ENCODE assay signal across 1 cellular context in the genomic region with DNA sequence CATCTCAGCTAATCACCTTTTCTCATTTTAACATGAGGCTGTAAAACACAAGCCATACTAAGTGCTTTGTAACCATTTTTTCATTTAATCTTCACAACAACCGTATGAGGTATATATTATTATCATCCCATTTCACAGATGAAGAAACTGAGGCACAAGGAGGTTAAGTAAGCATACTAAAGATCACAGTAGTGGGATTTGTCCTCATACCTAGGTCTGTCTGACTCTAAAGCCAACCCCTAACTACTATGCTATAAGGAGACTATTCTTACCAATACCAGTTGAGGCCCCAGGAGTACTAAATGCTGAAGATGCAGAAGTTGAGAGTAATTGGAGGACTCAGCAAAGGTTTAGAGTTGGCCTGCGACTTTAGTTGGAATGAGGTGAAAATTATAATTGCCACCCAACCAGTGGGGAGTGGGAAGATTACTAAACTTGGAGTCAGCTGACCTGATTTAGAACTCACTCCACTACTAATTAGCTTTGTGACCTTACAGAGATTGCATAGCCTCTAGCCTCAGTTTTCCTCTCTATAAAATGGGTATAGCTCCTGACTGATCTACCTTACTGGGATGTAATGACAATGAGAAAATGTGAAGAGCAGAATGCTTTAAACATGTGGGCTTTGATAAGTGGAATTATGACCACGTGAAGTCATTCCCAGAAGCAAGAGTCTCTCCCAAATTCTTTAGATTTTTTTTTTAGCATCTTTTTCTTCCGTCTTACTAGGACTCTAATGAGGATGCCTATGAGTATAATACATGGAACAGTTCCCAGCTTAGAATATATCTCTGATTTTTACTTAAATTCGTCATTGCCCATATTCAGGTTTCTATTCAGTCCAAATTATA.
TF ChIP-seq lines count a peak whose summit lies in the region.

No MANE protein-coding gene starts in this region.

TF ChIP-seq in neural cell, 6 proteins besides CTCF, POLR2A, EP300 and RAD21 (continued from another document):
- TF ChIP-seq, protein P1, sequence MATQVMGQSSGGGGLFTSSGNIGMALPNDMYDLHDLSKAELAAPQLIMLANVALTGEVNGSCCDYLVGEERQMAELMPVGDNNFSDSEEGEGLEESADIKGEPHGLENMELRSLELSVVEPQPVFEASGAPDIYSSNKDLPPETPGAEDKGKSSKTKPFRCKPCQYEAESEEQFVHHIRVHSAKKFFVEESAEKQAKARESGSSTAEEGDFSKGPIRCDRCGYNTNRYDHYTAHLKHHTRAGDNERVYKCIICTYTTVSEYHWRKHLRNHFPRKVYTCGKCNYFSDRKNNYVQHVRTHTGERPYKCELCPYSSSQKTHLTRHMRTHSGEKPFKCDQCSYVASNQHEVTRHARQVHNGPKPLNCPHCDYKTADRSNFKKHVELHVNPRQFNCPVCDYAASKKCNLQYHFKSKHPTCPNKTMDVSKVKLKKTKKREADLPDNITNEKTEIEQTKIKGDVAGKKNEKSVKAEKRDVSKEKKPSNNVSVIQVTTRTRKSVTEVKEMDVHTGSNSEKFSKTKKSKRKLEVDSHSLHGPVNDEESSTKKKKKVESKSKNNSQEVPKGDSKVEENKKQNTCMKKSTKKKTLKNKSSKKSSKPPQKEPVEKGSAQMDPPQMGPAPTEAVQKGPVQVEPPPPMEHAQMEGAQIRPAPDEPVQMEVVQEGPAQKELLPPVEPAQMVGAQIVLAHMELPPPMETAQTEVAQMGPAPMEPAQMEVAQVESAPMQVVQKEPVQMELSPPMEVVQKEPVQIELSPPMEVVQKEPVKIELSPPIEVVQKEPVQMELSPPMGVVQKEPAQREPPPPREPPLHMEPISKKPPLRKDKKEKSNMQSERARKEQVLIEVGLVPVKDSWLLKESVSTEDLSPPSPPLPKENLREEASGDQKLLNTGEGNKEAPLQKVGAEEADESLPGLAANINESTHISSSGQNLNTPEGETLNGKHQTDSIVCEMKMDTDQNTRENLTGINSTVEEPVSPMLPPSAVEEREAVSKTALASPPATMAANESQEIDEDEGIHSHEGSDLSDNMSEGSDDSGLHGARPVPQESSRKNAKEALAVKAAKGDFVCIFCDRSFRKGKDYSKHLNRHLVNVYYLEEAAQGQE (IDR thresholded peaks at IDR 0.05; ENCODE audit: borderline replicate concordance), result no peak
